In genomic region chr2:102367331-102367971, GRCh38 we compare ENCODE assay signal across 11 cellular contexts. TPM values are rescaled to one million over a fixed set of nuclear protein-coding genes. Genes with fewer than 3 reads are reported as not detected.
DNase-seq lines count a peak whose midpoint lies in the region; ATAC-seq, FAIRE-seq and TF ChIP-seq lines count a peak whose summit lies in the region.
"Had no signal": no experiment of that assay in that cellular context is flagged by ENCODE, and none has a peak within 500 bp of the region (broad histone marks: within the 10 kb centered on the region; RNA-seq: fewer than 3 reads in every experiment).

No MANE protein-coding gene starts in this region.

- in situ Hi-C loops in HepG2 (cut with HindIII; ENCODE audit: extremely low pct_ligation_motif_present, low pct_unique_long_range_greater_than_20kb): no loop called here

- no peak for TF ChIP-seq POLR2A in HepG2 (IDR thresholded peaks at IDR 0.05; ENCODE audit: insufficient read depth in 1 of 2, low read depth in 2 of 2, low read length in 2 of 2)

- no peaks in the 10 kb centered on the region for H3F3A ChIP-seq in PC-3 (ENCODE audit: low read length, unreplicated experiment)

- no peak overlapping the region for H3K9ac ChIP-seq in HepG2 (ENCODE audit: insufficient read depth, low read depth, low read length)
- H3K9ac ChIP-seq in PC-3 (ENCODE audit: low read length): no peak overlapping the region

- H2AFZ ChIP-seq in HepG2 (ENCODE audit: low read length): no peak overlapping the region
- H2AFZ ChIP-seq in PC-3 (ENCODE audit: low read length): no peak overlapping the region

- BruUV-seq in HepG2 (replicated peaks; lab: Mats Ljungman, UMichigan): no TSS peak
- BruUV-seq in PC-3 (replicated peaks; lab: Mats Ljungman, UMichigan): no TSS peak

- WGBS in HepG2 (ENCODE audit: low lambda C conversion rate): 36% methylated on average over 6 of the region's 6 CpGs

- TF ChIP-seq CTCF in HepG2 (CRISPR knock-in tag; IDR thresholded peaks at IDR 0.05) (no peak), PC-3 (conservative IDR thresholded peaks at IDR 0.05; ENCODE audit: low read depth, low read length) (no peak)

- ATAC-seq in GM18517 (IDR thresholded peaks at IDR 0.05; ENCODE audit: unreplicated experiment): peak; percentile 49
- ATAC-seq in GM21528 (IDR thresholded peaks at IDR 0.05; ENCODE audit: low FRiP score, unreplicated experiment): peak; percentile 81
- peak; percentile 60 for ATAC-seq in HG03460 (IDR thresholded peaks at IDR 0.05; ENCODE audit: unreplicated experiment)
- no peak for ATAC-seq in HepG2
- no peak for ATAC-seq in PC-3

- no peak for TF ChIP-seq EP300 in HepG2 (IDR thresholded peaks at IDR 0.05; ENCODE audit: low read depth in 2 of 2, low read length in 2 of 2)
- no peak for TF ChIP-seq EP300 in HepG2 (CRISPR knock-in tag; IDR thresholded peaks at IDR 0.05; ENCODE audit: borderline replicate concordance)

- intact Hi-C loops in HepG2 (cut with micrococcal nuclease; ENCODE audit: unreplicated experiment): no loop called here
- intact Hi-C loops in PC-3 (cut with micrococcal nuclease): no loop called here

- POLR2A ChIA-PET in HepG2 (lab: Yijun Ruan, JAX): no interaction called here
- POLR2A ChIA-PET in PC-3 (lab: Charles Lee; ENCODE audit: unreplicated experiment): no interaction called here

- H4K20me1 ChIP-seq in HepG2 (ENCODE audit: insufficient read depth, low read length): no peaks in the 10 kb centered on the region
- H4K20me1 ChIP-seq in PC-3 (ENCODE audit: low read length): no peaks in the 10 kb centered on the region

- H3K36me3 ChIP-seq in HepG2 (replicated peaks in 1 of 2; ENCODE audit: control insufficient read depth in 1 of 2, insufficient read depth in 2 of 2, low read length in 2 of 2) (no peaks in the 10 kb centered on the region), PC-3 (ENCODE audit: low read depth, low read length) (peaks cover 21% of the 10 kb centered on the region; the same call in 1 of the 2 replicates)

- H3K9me3 ChIP-seq in HepG2 (ENCODE audit: low read length): peaks cover 21% of the 10 kb centered on the region
- peaks cover 17% of the 10 kb centered on the region for H3K9me3 ChIP-seq in PC-3 (ENCODE audit: low read length)

- no peaks in the 10 kb centered on the region for H3K27me3 ChIP-seq in HepG2 (ENCODE audit: control insufficient read depth in 1 of 2, insufficient read depth in 2 of 2, low read length in 2 of 2)
- no peaks in the 10 kb centered on the region for H3K27me3 ChIP-seq in PC-3 (ENCODE audit: low read length)

- no peak for DNase-seq in HepG2 (ENCODE audit: low spot score)
- DNase-seq in SW 1271 (lab: John Stamatoyannopoulos, UW): no peak
- DNase-seq in T1000 (lab: John Stamatoyannopoulos, UW): no peak
- DNase-seq in PC-3: no peak
- no peak for DNase-seq in UCSD-AML1 (lab: John Stamatoyannopoulos, UW; ENCODE audit: unreplicated experiment)

- FAIRE-seq in HepG2 (lab: Jason Lieb, UNC): peak; percentile 8

- H3K4me3 ChIP-seq in HepG2 (replicated peaks in 1 of 3; ENCODE audit: insufficient read depth in 1 of 3, low read depth in 2 of 3, low read length in 3 of 3) (no peak overlapping the region), PC-3 (ENCODE audit: low read length) (no peak overlapping the region)

- no peak for TF ChIP-seq RAD21 in HepG2 (CRISPR knock-in tag; IDR thresholded peaks at IDR 0.05)

- H3K4me2 ChIP-seq in HepG2 (ENCODE audit: low read depth, low read length) (no peak overlapping the region), PC-3 (ENCODE audit: low read length) (no peak overlapping the region)

- H3K79me2 ChIP-seq in HepG2 (ENCODE audit: insufficient read depth, low read length) (no peaks in the 10 kb centered on the region), PC-3 (ENCODE audit: low read length) (no peaks in the 10 kb centered on the region)

- CTCF ChIA-PET in HepG2 (lab: Yijun Ruan, JAX; ENCODE audit: low intra/inter-chr PET ratio, low total read pairs): no interaction called here
- CTCF ChIA-PET in PC-3 (lab: Charles Lee): no interaction called here

- H3K9me2 ChIP-seq in PC-3 (replicated peaks; ENCODE audit: low read length): no peaks in the 10 kb centered on the region

- H3K27ac ChIP-seq in HepG2 (ENCODE audit: extremely low read length, insufficient read depth, low read length) (no peak overlapping the region), PC-3 (ENCODE audit: low read length) (no peak overlapping the region)

- H3K4me1 ChIP-seq in HepG2 (ENCODE audit: insufficient read depth, low read length): no peaks in the 10 kb centered on the region
- H3K4me1 ChIP-seq in PC-3 (ENCODE audit: insufficient read depth, low read length): 0 out of 2 replicates have a peak, but pooled peaks cover 2% of the 10 kb centered on the region

RNA-seq across cellular contexts. Expression of gene IL18R1, which starts 11.9 kb away (rescaled TPM):
- total RNA-seq in HepG2 (2016; rRNA removed; fragmentation: Illumina TruSeq; extraction: Trizol) (0.04 TPM in 1 of 2 replicates, not detected in the other), PC-3 (2014; rRNA removed) (1.2 and 3.6 TPM in 2 replicates)
- total RNA-seq in HepG2 (2016; cell fraction: cytosol; rRNA removed; fragmentation: Illumina TruSeq; extraction: Trizol; ENCODE audit: low read depth): not detected in 2 replicates
- total RNA-seq in HepG2 (2016; cell fraction: insoluble cytoplasmic fraction; rRNA removed; fragmentation: Illumina TruSeq; extraction: Trizol): 0.28 TPM in 1 of 2 replicates, not detected in the other
- total RNA-seq in HepG2 (2016; cell fraction: membrane; rRNA removed; fragmentation: Illumina TruSeq; extraction: Trizol): 0.09 TPM in 1 of 2 replicates, not detected in the other
- 0.25 TPM in 1 of 2 replicates, not detected in the other for total RNA-seq in HepG2 (2016; cell fraction: nucleus; rRNA removed; fragmentation: Illumina TruSeq; extraction: Trizol)
- 0.01 and 0.08 TPM in 2 replicates for polyA plus RNA-seq in HepG2 (2011; rRNA removed)
- 0.09 TPM in 2 replicates for polyA plus RNA-seq in HepG2 (2011; cell fraction: cytosol; rRNA removed)
- 0.17 TPM in 1 of 2 replicates, not detected in the other for polyA plus RNA-seq in HepG2 (2011; cell fraction: nucleus; rRNA removed)
- polyA plus RNA-seq in HepG2 (2012): 0.20 TPM in 1 of 2 replicates, not detected in the other
- polyA plus RNA-seq in HepG2 (2016; cell fraction: cytosol; fragmentation: Illumina TruSeq; extraction: Trizol; ENCODE audit: low read depth): 0.05 TPM in 1 of 2 replicates, not detected in the other
- polyA plus RNA-seq in HepG2 (2016; cell fraction: insoluble cytoplasmic fraction; fragmentation: Illumina TruSeq; extraction: Trizol; ENCODE audit: low read depth): 0.35 TPM in 1 of 2 replicates, not detected in the other
- polyA plus RNA-seq in HepG2 (2016; cell fraction: membrane; fragmentation: Illumina TruSeq; extraction: Trizol; ENCODE audit: low read depth): 0.15 TPM in 1 of 2 replicates, not detected in the other
- polyA plus RNA-seq in HepG2 (2016; cell fraction: nucleus; fragmentation: Illumina TruSeq; extraction: Trizol; ENCODE audit: insufficient read depth, low read depth): 0.79 TPM in 1 of 2 replicates, not detected in the other
- polyA minus RNA-seq in HepG2 (2011; rRNA and poly(A)+ RNA removed; ENCODE audit: low replicate concordance): 0.20 and 1.2 TPM in 2 replicates
- not detected in 2 replicates for polyA minus RNA-seq in HepG2 (2011; cell fraction: cytosol; rRNA and poly(A)+ RNA removed)
- 0.12 and 1.4 TPM in 2 replicates for polyA minus RNA-seq in HepG2 (2011; cell fraction: nucleus; rRNA and poly(A)+ RNA removed)
- total RNA-seq: G401 had no signal

RNA-seq across cellular contexts. Expression of gene IL18RAP, which starts 55.5 kb away (rescaled TPM):
- total RNA-seq in HepG2 (2016; rRNA removed; fragmentation: Illumina TruSeq; extraction: Trizol): not detected in 2 replicates
- not detected in 2 replicates for total RNA-seq in HepG2 (2016; cell fraction: cytosol; rRNA removed; fragmentation: Illumina TruSeq; extraction: Trizol; ENCODE audit: low read depth)
- total RNA-seq in HepG2 (2016; cell fraction: insoluble cytoplasmic fraction; rRNA removed; fragmentation: Illumina TruSeq; extraction: Trizol): not detected in 2 replicates
- not detected in 2 replicates for total RNA-seq in HepG2 (2016; cell fraction: membrane; rRNA removed; fragmentation: Illumina TruSeq; extraction: Trizol)
- total RNA-seq in HepG2 (2016; cell fraction: nucleus; rRNA removed; fragmentation: Illumina TruSeq; extraction: Trizol): not detected in 2 replicates
- polyA plus RNA-seq in HepG2 (2011; rRNA removed): 0.05 TPM in 1 of 2 replicates, not detected in the other
- not detected in 2 replicates for polyA plus RNA-seq in HepG2 (2011; cell fraction: cytosol; rRNA removed)
- not detected in 2 replicates for polyA plus RNA-seq in HepG2 (2011; cell fraction: nucleus; rRNA removed)
- not detected in 2 replicates for polyA plus RNA-seq in HepG2 (2012)
- not detected in 2 replicates for polyA plus RNA-seq in HepG2 (2016; cell fraction: cytosol; fragmentation: Illumina TruSeq; extraction: Trizol; ENCODE audit: low read depth)
- not detected in 2 replicates for polyA plus RNA-seq in HepG2 (2016; cell fraction: insoluble cytoplasmic fraction; fragmentation: Illumina TruSeq; extraction: Trizol; ENCODE audit: low read depth)
- polyA plus RNA-seq in HepG2 (2016; cell fraction: membrane; fragmentation: Illumina TruSeq; extraction: Trizol; ENCODE audit: low read depth): not detected in 2 replicates
- polyA plus RNA-seq in HepG2 (2016; cell fraction: nucleus; fragmentation: Illumina TruSeq; extraction: Trizol; ENCODE audit: insufficient read depth, low read depth): not detected in 2 replicates
- polyA minus RNA-seq in HepG2 (2011; rRNA and poly(A)+ RNA removed; ENCODE audit: low replicate concordance): not detected in 2 replicates
- not detected in 2 replicates for polyA minus RNA-seq in HepG2 (2011; cell fraction: cytosol; rRNA and poly(A)+ RNA removed)
- not detected in 2 replicates for polyA minus RNA-seq in HepG2 (2011; cell fraction: nucleus; rRNA and poly(A)+ RNA removed)
- not detected in 2 replicates for total RNA-seq in PC-3 (2014; rRNA removed)
- total RNA-seq: G401, HT1080, lung microvascular endothelial cell had no signal

RNA-seq across cellular contexts. Expression of gene IL1RL1, which starts 56.1 kb away (rescaled TPM):
- total RNA-seq in HepG2 (2016; rRNA removed; fragmentation: Illumina TruSeq; extraction: Trizol) (0.02 and 0.06 TPM in 2 replicates), PC-3 (2014; rRNA removed) (4.9 and 5.7 TPM in 2 replicates)
- not detected in 2 replicates for total RNA-seq in HepG2 (2016; cell fraction: cytosol; rRNA removed; fragmentation: Illumina TruSeq; extraction: Trizol; ENCODE audit: low read depth)
- not detected in 2 replicates for total RNA-seq in HepG2 (2016; cell fraction: insoluble cytoplasmic fraction; rRNA removed; fragmentation: Illumina TruSeq; extraction: Trizol)
- not detected in 2 replicates for total RNA-seq in HepG2 (2016; cell fraction: membrane; rRNA removed; fragmentation: Illumina TruSeq; extraction: Trizol)
- not detected in 2 replicates for total RNA-seq in HepG2 (2016; cell fraction: nucleus; rRNA removed; fragmentation: Illumina TruSeq; extraction: Trizol)
- 0.03 and 0.04 TPM in 2 replicates for polyA plus RNA-seq in HepG2 (2011; rRNA removed)
- polyA plus RNA-seq in HepG2 (2011; cell fraction: cytosol; rRNA removed): 0.03 TPM in 1 of 2 replicates, not detected in the other
- polyA plus RNA-seq in HepG2 (2011; cell fraction: nucleus; rRNA removed): 0.07 TPM in 1 of 2 replicates, not detected in the other
- polyA plus RNA-seq in HepG2 (2012): not detected in 2 replicates
- 0.09 TPM in 1 of 2 replicates, not detected in the other for polyA plus RNA-seq in HepG2 (2016; cell fraction: cytosol; fragmentation: Illumina TruSeq; extraction: Trizol; ENCODE audit: low read depth)
- polyA plus RNA-seq in HepG2 (2016; cell fraction: insoluble cytoplasmic fraction; fragmentation: Illumina TruSeq; extraction: Trizol; ENCODE audit: low read depth): not detected in 2 replicates
- not detected in 2 replicates for polyA plus RNA-seq in HepG2 (2016; cell fraction: membrane; fragmentation: Illumina TruSeq; extraction: Trizol; ENCODE audit: low read depth)
- not detected in 2 replicates for polyA plus RNA-seq in HepG2 (2016; cell fraction: nucleus; fragmentation: Illumina TruSeq; extraction: Trizol; ENCODE audit: insufficient read depth, low read depth)
- 0.72 TPM in 1 of 2 replicates, not detected in the other for polyA minus RNA-seq in HepG2 (2011; rRNA and poly(A)+ RNA removed; ENCODE audit: low replicate concordance)
- polyA minus RNA-seq in HepG2 (2011; cell fraction: cytosol; rRNA and poly(A)+ RNA removed): not detected in 2 replicates
- 0.12 and 0.13 TPM in 2 replicates for polyA minus RNA-seq in HepG2 (2011; cell fraction: nucleus; rRNA and poly(A)+ RNA removed)
- total RNA-seq: G401, HT1080 had no signal

Comparison
In these comparisons a context has a peak if more than half of its experiments do, and no peak if none do; other contexts are left out.
1. ATAC-seq: peak in GM18517 (single experiment), GM21528 (single experiment) and HG03460 (single experiment); none in HepG2 (single experiment) and PC-3 (single experiment).